8 cellular contexts compared by ENCODE assay signal in the genomic region with DNA sequence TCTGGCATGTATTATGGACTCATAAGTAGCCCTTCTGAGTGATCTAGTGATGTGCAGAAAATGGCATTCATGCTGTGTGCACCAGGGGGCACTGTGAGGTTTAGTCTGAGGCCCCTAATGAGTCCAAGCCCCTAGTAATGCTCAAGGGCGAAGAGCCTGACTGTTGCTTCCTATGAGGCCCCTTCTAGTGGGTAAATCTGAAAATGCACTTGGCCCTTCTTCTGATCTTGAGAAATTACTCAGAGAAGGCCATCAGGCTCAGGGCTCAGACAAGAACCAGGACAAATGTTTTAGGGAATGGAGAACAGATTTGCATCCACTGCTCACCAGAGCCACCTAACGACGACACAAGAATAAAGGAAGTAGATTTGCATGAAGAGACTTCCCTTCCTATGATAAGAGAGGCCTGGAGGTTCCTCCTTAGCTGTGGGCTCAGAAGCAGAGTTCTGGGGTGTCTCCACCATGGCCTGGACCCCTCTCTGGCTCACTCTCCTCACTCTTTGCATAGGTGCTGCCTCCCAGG.
A peak's percentile ranks its signal among the peaks of the same experiment; 100 is the strongest.
DNase-seq lines count a peak whose midpoint lies in the region; ATAC-seq and TF ChIP-seq lines count a peak whose summit lies in the region.

No MANE protein-coding gene starts in this region.

- intact Hi-C loops in CD4-positive, alpha-beta T cell (cut with DNase I, micrococcal nuclease) = no loop called here
- intact Hi-C loops in body of pancreas (cut with DNase I) = no loop called here

- POLR2A ChIA-PET in CD4-positive, alpha-beta T cell (lab: Charles Lee) = no interaction called here

- H3K4me1 ChIP-seq in body of pancreas = no peaks in the 10 kb centered on the region

- no peaks in the 10 kb centered on the region for H3K36me3 ChIP-seq in body of pancreas (replicated peaks in 1 of 2; ENCODE audit: insufficient read depth in 1 of 2, low read depth in 2 of 2)

- peak; percentile 71 for ATAC-seq in CD4-positive, alpha-beta T cell (ENCODE audit: poor library complexity)
- ATAC-seq in HG03432 (IDR thresholded peaks at IDR 0.05; ENCODE audit: unreplicated experiment) (peak; percentile 61), body of pancreas (peak; percentile 47), GM21381 (IDR thresholded peaks at IDR 0.05; ENCODE audit: unreplicated experiment) (no peak)
- ATAC-seq in stimulated activated effector memory CD8-positive, alpha-beta T cell treated with anti-CD3 and anti-CD28 coated beads, Interleukin-12 subunit alpha, Interleukin-12 subunit beta, amount 100 ng/mL, for 72 hours = peak; percentile 77

- H3K27ac Mint-ChIP-seq in CD4-positive, alpha-beta T cell = no peak overlapping the region
- H3K27ac Mint-ChIP-seq in stimulated activated effector memory CD8-positive, alpha-beta T cell treated with anti-CD3 and anti-CD28 coated beads, Interleukin-12 subunit alpha, Interleukin-12 subunit beta, amount 100 ng/mL, for 72 hours = peak overlapping the region; percentile 74

- H3K4me1 Mint-ChIP-seq in CD4-positive, alpha-beta T cell (ENCODE audit: low read depth) = peaks cover 17% of the 10 kb centered on the region
- H3K4me1 Mint-ChIP-seq in stimulated activated effector memory CD8-positive, alpha-beta T cell treated with anti-CD3 and anti-CD28 coated beads, Interleukin-12 subunit alpha, Interleukin-12 subunit beta, amount 100 ng/mL, for 72 hours = peaks cover 48% of the 10 kb centered on the region

- TF ChIP-seq POLR2A in GM19193 (IDR thresholded peaks at IDR 0.05; ENCODE audit: extremely low read depth, insufficient read depth, insufficient read length) (peak; percentile 75), body of pancreas (IDR thresholded peaks at IDR 0.05) (no peak)

- WGBS in body of pancreas, 2 donors = 38 to 44% methylated on average over 3 of the region's 3 CpGs

- H3K27me3 Mint-ChIP-seq in CD4-positive, alpha-beta T cell = no peaks in the 10 kb centered on the region

- no peak overlapping the region for H3K4me3 Mint-ChIP-seq in CD4-positive, alpha-beta T cell
- H3K4me3 Mint-ChIP-seq in stimulated activated effector memory CD8-positive, alpha-beta T cell treated with anti-CD3 and anti-CD28 coated beads, Interleukin-12 subunit alpha, Interleukin-12 subunit beta, amount 100 ng/mL, for 72 hours = peak overlapping the region; percentile 44

- no peaks in the 10 kb centered on the region for H3K9me3 Mint-ChIP-seq in CD4-positive, alpha-beta T cell
- H3K9me3 Mint-ChIP-seq in stimulated activated effector memory CD8-positive, alpha-beta T cell treated with anti-CD3 and anti-CD28 coated beads, Interleukin-12 subunit alpha, Interleukin-12 subunit beta, amount 100 ng/mL, for 72 hours = no peaks in the 10 kb centered on the region

- H3K4me3 ChIP-seq in body of pancreas = no peak overlapping the region

- CTCF ChIA-PET in CD4-positive, alpha-beta T cell (lab: Charles Lee) = interaction anchor here (0.9 to 1.2 kb wide), 2 partner anchors 33 to 164 kb away, joined by 3 to 5 read pairs; no protein-coding TSS in a partner anchor

- no peaks in the 10 kb centered on the region for H3K36me3 Mint-ChIP-seq in CD4-positive, alpha-beta T cell (ENCODE audit: low read depth)
- H3K36me3 Mint-ChIP-seq in stimulated activated effector memory CD8-positive, alpha-beta T cell treated with anti-CD3 and anti-CD28 coated beads, Interleukin-12 subunit alpha, Interleukin-12 subunit beta, amount 100 ng/mL, for 72 hours = no peaks in the 10 kb centered on the region

- peak in 5 of 10 experiments; percentile 6 to 13 (median 9) for DNase-seq in CD4-positive, alpha-beta T cell
- DNase-seq in SHP77 treated with DMSO at 0.1 percent for 48 hours (lab: John Stamatoyannopoulos, UW) = peak; percentile 33
- peak in 1 of 4 donors; percentile 48 for DNase-seq in body of pancreas
- DNase-seq in left kidney (ENCODE audit: low read depth, low spot score) = peak; percentile 73
- peak; percentile 45 to 81 for DNase-seq in stimulated activated effector memory CD8-positive, alpha-beta T cell treated with anti-CD3 and anti-CD28 coated beads, Interleukin-12 subunit alpha, Interleukin-12 subunit beta, amount 100 ng/mL, for 72 hours (ENCODE audit: low spot score in 2 of 2)

- peak; percentile 64 for TF ChIP-seq CTCF in CD4-positive, alpha-beta T cell (IDR thresholded peaks at IDR 0.05)
- peak in 2 of 7 experiments; percentile 13 to 16 for TF ChIP-seq CTCF in body of pancreas (IDR thresholded peaks at IDR 0.05)

- H3K27me3 ChIP-seq in CD4-positive, alpha-beta T cell (ENCODE audit: control insufficient read depth, insufficient read depth, low read length) = no peaks in the 10 kb centered on the region
- H3K27me3 ChIP-seq in body of pancreas = no peaks in the 10 kb centered on the region

- no peaks in the 10 kb centered on the region for H3K9me3 ChIP-seq in CD4-positive, alpha-beta T cell (ENCODE audit: control insufficient read depth, low read length)
- H3K9me3 ChIP-seq in body of pancreas = no peaks in the 10 kb centered on the region

- H3K27ac ChIP-seq in CD4-positive, alpha-beta T cell (ENCODE audit: low read depth, low read length) = no peak overlapping the region
- H3K27ac ChIP-seq in body of pancreas = peak overlapping the region in 1 of 4 donors; percentile 72
